9 cellular contexts compared by ENCODE assay signal in the genomic region with DNA sequence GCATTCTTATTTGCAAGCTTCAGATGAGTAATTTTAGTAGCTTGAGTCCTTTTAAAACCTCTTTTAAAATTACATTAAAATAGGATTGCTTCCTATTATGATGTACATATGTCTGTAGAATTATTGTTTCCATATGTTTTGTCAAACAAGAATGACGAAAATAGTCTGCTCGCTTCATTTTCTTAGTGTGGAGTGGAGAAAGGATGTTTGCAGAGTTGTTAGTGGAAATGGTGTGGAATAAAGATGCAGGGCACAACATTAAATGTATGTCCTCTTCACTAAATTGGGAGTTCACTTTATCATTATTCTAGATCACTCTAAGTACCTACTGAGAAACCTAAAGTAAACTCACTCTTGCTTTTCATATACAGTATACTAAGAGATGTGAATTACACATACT. TPM values are rescaled to one million over a fixed set of nuclear protein-coding genes. Genes with fewer than 3 reads are reported as not detected.
A peak's percentile ranks its signal among the peaks of the same experiment; 100 is the strongest.
DNase-seq lines count a peak whose midpoint lies in the region; ATAC-seq and TF ChIP-seq lines count a peak whose summit lies in the region.
"Had no signal": no experiment of that assay in that cellular context is flagged by ENCODE, and none has a peak within 500 bp of the region (broad histone marks: within the 10 kb centered on the region; RNA-seq: fewer than 3 reads in every experiment).

No MANE protein-coding gene starts in this region.

- intact Hi-C loops in ascending aorta (cut with DNase I) (loop anchor here (5.0 to 10.0 kb wide), 3 partner anchors 50 to 378 kb away; no protein-coding TSS in a partner anchor), sciatic nerve (cut with DNase I) (no loop called here)

- H3K27ac Mint-ChIP-seq in HFFc6 (peak overlapping the region; percentile 92), mesothelial cell of epicardium (peak overlapping the region; percentile 74)

- H3K36me3 ChIP-seq in ascending aorta (peaks cover 10 to 18% of the 10 kb centered on the region in 2 donors), subcutaneous abdominal adipose tissue (ENCODE audit: control insufficient read depth in 5 of 5, insufficient read depth in 5 of 5, low read length in 5 of 5) (no peaks in the 10 kb centered on the region)
- H3K36me3 ChIP-seq: HAP-1 had no signal

- in situ Hi-C loops in KBM-7 (cut with MboI; ENCODE audit: low pct_unique_long_range_greater_than_20kb, low sequenced_read_pairs): no loop called here

- H3K27ac ChIP-seq in ascending aorta: peak overlapping the region; percentile 97 to 98
- peak overlapping the region; percentile 89 for H3K27ac ChIP-seq in subcutaneous abdominal adipose tissue (ENCODE audit: low read depth, low read length)

- H3K4me1 Mint-ChIP-seq in HFFc6 (ENCODE audit: low read depth) (peaks cover 50% of the 10 kb centered on the region), mesothelial cell of epicardium (peaks cover 42% of the 10 kb centered on the region)

- peak overlapping the region; percentile 89 for H3K4me3 Mint-ChIP-seq in HFFc6
- H3K4me3 Mint-ChIP-seq in mesothelial cell of epicardium: peak overlapping the region; percentile 73

- peak overlapping the region in 2 of 5 donors; percentile 86 to 99 for H3K9ac ChIP-seq in subcutaneous abdominal adipose tissue (ENCODE audit: low read length in 5 of 5)

- H3K4me3 ChIP-seq in ascending aorta: peak overlapping the region; percentile 85 to 90
- H3K4me3 ChIP-seq in subcutaneous abdominal adipose tissue (ENCODE audit: low read depth in 1 of 5, low read length in 5 of 5): peak overlapping the region in 4 of 5 donors; percentile 75 to 96 (median 86)
- H3K4me3 ChIP-seq: HAP-1 had no signal

- H3K4me1 ChIP-seq in ascending aorta: peaks cover 0 to 22% of the 10 kb centered on the region in 2 donors
- peaks cover 0 to 62% (median 36%) of the 10 kb centered on the region in 5 donors for H3K4me1 ChIP-seq in subcutaneous abdominal adipose tissue (ENCODE audit: control insufficient read depth in 5 of 5, insufficient read depth in 5 of 5, low read length in 5 of 5)

- H3K9me3 Mint-ChIP-seq in HFFc6: no peaks in the 10 kb centered on the region
- no peaks in the 10 kb centered on the region for H3K9me3 Mint-ChIP-seq in mesothelial cell of epicardium

- TF ChIP-seq CTCF in HFFc6 (IDR thresholded peaks at IDR 0.05) (no peak), ascending aorta (IDR thresholded peaks at IDR 0.05) (no peak), mesothelial cell of epicardium (IDR thresholded peaks at IDR 0.05; ENCODE audit: unreplicated experiment) (no peak)

- no peak for ATAC-seq in GM21447 (IDR thresholded peaks at IDR 0.05; ENCODE audit: unreplicated experiment)
- ATAC-seq in sciatic nerve: no peak

- H3K27me3 Mint-ChIP-seq in HFFc6 (ENCODE audit: insufficient read depth) (no peaks in the 10 kb centered on the region; the same call in 1 of the 2 replicates), mesothelial cell of epicardium (ENCODE audit: low read depth) (no peaks in the 10 kb centered on the region)

- H3K36me3 Mint-ChIP-seq in HFFc6 (ENCODE audit: low read depth): peaks cover 30% of the 10 kb centered on the region
- no peaks in the 10 kb centered on the region for H3K36me3 Mint-ChIP-seq in mesothelial cell of epicardium

- no peaks in the 10 kb centered on the region for H3K9me3 ChIP-seq in ascending aorta
- no peaks in the 10 kb centered on the region for H3K9me3 ChIP-seq in subcutaneous abdominal adipose tissue (ENCODE audit: control insufficient read depth in 5 of 5, low read length in 5 of 5)
- H3K9me3 ChIP-seq: HAP-1 had no signal

- DNase-seq in HFFc6 (no peak), ascending aorta (ENCODE audit: low spot score in 2 of 2) (no peak), mesothelial cell of epicardium (ENCODE audit: low spot score in 2 of 2, unreplicated experiment in 2 of 2) (no peak), sciatic nerve (ENCODE audit: low spot score) (no peak), KBM-7 (no peak)
- DNase-seq: Calu3 had no signal

- no peaks in the 10 kb centered on the region for H3K27me3 ChIP-seq in ascending aorta
- H3K27me3 ChIP-seq in subcutaneous abdominal adipose tissue (ENCODE audit: control insufficient read depth in 5 of 5, insufficient read depth in 4 of 5, low read length in 5 of 5): no peaks in the 10 kb centered on the region

RNA-seq across cellular contexts. Expression of a gene that starts 59.5 kb away (rescaled TPM):
- 10 to 100 TPM; 27.8 to 47.0 (median 38.1) TPM for total RNA-seq in HFFc6 (2021; fragmentation: NEBNext Ultra II Directional; extraction: Animal tissue kit (Norgen Biotek cat#: 25700))
- total RNA-seq in ascending aorta (9.2 TPM), mesothelial cell of epicardium (30.0 to 34.0 TPM (median 33.7 TPM) in 3 replicates), sciatic nerve (26.7 TPM)
